In the genomic region with DNA sequence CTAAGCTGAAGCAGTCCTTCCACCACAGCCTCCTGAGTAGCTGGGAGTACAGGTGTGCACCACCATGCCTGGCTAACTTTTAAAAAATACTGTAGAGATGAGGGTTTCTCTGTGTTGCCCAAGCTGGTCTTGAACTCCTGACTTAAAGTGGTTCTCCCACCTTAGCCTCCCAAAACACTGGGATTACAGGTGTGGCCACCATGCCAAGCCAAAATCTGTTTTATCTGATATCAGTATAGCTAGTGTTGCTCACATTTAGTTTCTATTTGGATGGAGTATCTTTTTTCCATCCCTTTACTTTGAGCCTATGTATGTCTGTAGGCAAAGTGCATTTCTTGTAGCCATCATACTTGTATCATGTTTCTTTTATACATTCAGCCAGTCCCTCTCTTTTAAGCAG, we compare ENCODE assay signal across 29 cellular contexts.
"Had no signal": no experiment of that assay in that cellular context is flagged by ENCODE, and none has a peak within 500 bp of the region (broad histone marks: within the 10 kb centered on the region; RNA-seq: fewer than 3 reads in every experiment).

No MANE protein-coding gene starts in this region.

- FAIRE-seq: colon, endometrium, endothelial cell of umbilical vein, frontal cortex had no signal

- H3K9me3 ChIP-seq: colonic mucosa, esophagus squamous epithelium, gastrocnemius medialis had no signal

- H3K36me3 ChIP-seq: colonic mucosa, esophagus squamous epithelium, gastrocnemius medialis had no signal

- H3K79me2 ChIP-seq: hepatocyte had no signal

- ATAC-seq: effector memory CD8-positive, alpha-beta T cell; esophagus mucosa; foreskin keratinocyte; gastrocnemius medialis; gastroesophageal sphincter; heart left ventricle; heart right ventricle had no signal

- H3K27me3 ChIP-seq: colonic mucosa, dorsolateral prefrontal cortex, esophagus muscularis mucosa, esophagus squamous epithelium, foreskin keratinocyte, gastrocnemius medialis, gastroesophageal sphincter, heart left ventricle, heart right ventricle, hepatocyte had no signal

- H3K27ac Mint-ChIP-seq: dendritic cell treated with granulocyte-macrophage colony-stimulating factor and Interleukin-4, amounts not matched to agents 40 ng/mL and 50 ng/mL, for 4 days; effector memory CD8-positive, alpha-beta T cell; endodermal cell had no signal

- H3K4me2 ChIP-seq: hepatocyte had no signal

- H2AFZ ChIP-seq: hepatocyte had no signal

- H3K27ac ChIP-seq: colonic mucosa, coronary artery, dorsolateral prefrontal cortex, epithelial cell of prostate, esophagus muscularis mucosa, esophagus squamous epithelium, foreskin keratinocyte, gastrocnemius medialis, gastroesophageal sphincter, heart left ventricle, heart right ventricle, hepatocyte had no signal

- DNase-seq: colonic mucosa; cortex of kidney; dermis blood vessel endothelial cell; dorsolateral prefrontal cortex; effector CD4-positive, alpha-beta T cell; effector CD8-positive, alpha-beta T cell; effector memory CD8-positive, alpha-beta T cell; endodermal cell; erythroblast; esophagus squamous epithelium; foreskin fibroblast; foreskin keratinocyte; foreskin melanocyte; gastrocnemius medialis; glutamatergic neuron; head of caudate nucleus; heart left ventricle; heart right ventricle had no signal

- H3K4me3 ChIP-seq: colonic mucosa, coronary artery, dorsolateral prefrontal cortex, esophagus muscularis mucosa, esophagus squamous epithelium, gastrocnemius medialis, gastroesophageal sphincter, heart left ventricle, heart right ventricle, hepatocyte had no signal

- H3K4me1 ChIP-seq: colonic mucosa, esophagus muscularis mucosa, esophagus squamous epithelium, foreskin keratinocyte, gastroesophageal sphincter, heart left ventricle, heart right ventricle had no signal
